8 cellular contexts compared by ENCODE assay signal in the genomic region with DNA sequence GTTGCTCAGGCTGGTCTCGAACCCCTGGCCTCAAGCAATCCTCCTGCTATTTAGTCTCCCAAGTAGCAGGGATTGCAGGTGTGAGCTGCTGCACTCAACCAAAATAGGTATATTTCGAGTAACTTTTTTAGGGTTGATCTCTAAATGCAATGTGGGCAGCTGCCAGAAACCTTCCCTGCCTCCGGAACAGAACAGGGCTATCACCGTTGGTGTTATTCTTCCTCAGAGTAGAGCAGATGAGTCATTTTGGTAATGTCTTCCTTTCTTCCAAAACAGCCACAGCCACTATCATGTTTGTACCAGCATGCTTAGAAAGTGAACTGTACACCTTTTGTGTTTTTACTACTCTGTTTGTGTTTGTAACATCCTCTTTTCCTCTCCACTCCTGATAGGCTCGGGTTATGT. TPM values are rescaled to one million over a fixed set of nuclear protein-coding genes. Genes with fewer than 3 reads are reported as not detected.
DNase-seq lines count a peak whose midpoint lies in the region.
"Had no signal": no experiment of that assay in that cellular context is flagged by ENCODE, and none has a peak within 500 bp of the region (broad histone marks: within the 10 kb centered on the region; RNA-seq: fewer than 3 reads in every experiment).

No MANE protein-coding gene starts in this region.

- H3K27ac ChIP-seq in SK-N-MC = peak overlapping the region; percentile 66
- H3K27ac ChIP-seq: heart right ventricle had no signal

- no peaks in the 10 kb centered on the region for H3K9me3 ChIP-seq in SK-N-MC (ENCODE audit: low read depth, low read length)
- H3K9me3 ChIP-seq: heart right ventricle had no signal

- no peak overlapping the region for H3K4me3 ChIP-seq in SK-N-MC
- H3K4me3 ChIP-seq: heart right ventricle had no signal

- no peak overlapping the region for H3K9ac ChIP-seq in SK-N-MC (ENCODE audit: insufficient read length)

- H3K36me3 ChIP-seq in SK-N-MC (ENCODE audit: insufficient read depth, low read length) = peaks cover 16% of the 10 kb centered on the region; the same call in 1 of the 2 replicates

- DNase-seq in HCEC 1CT = peak; percentile 49
- no peak for DNase-seq in SK-N-MC (ENCODE audit: low read depth, low spot score)
- peak; percentile 69 to 87 for DNase-seq in dermis microvascular lymphatic vessel endothelial cell (ENCODE audit: low read depth in 2 of 2)
- DNase-seq in renal cortical epithelial cell (ENCODE audit: low read depth) = peak; percentile 41
- no peak for DNase-seq in HT-29 (ENCODE audit: low spot score)
- no peak for DNase-seq in NCI-H82 treated with DMSO at 0.1 percent for 48 hours (lab: John Stamatoyannopoulos, UW; ENCODE audit: unreplicated experiment)
- no peak for DNase-seq in NCI-H2029 treated with DMSO at 0.1 percent for 48 hours (lab: John Stamatoyannopoulos, UW)
- DNase-seq: heart right ventricle had no signal

RNA-seq across cellular contexts. Expression of gene SNX9, which starts 44.1 kb away (rescaled TPM):
- total RNA-seq in dermis microvascular lymphatic vessel endothelial cell (36.2 and 53.7 TPM in 2 replicates), renal cortical epithelial cell (45.7 and 56.8 TPM in 2 replicates)
- total RNA-seq in HT-29 (2014; rRNA removed; shearing (Covaris generic)) = 10.6 and 11.1 TPM in 2 replicates

Comparison
In these comparisons a context has a peak if more than half of its experiments do, and no peak if none do; other contexts are left out.
1. DNase-seq: peak in HCEC 1CT (single experiment), dermis microvascular lymphatic vessel endothelial cell (2 of 2) and renal cortical epithelial cell (single experiment); none in SK-N-MC (single experiment), HT-29 (single experiment), NCI-H82 treated with DMSO at 0.1 percent for 48 hours (single experiment) and NCI-H2029 treated with DMSO at 0.1 percent for 48 hours (single experiment).